ENCODE assay signal across 8 cellular contexts in genomic region chr19:39941615-39942507, GRCh38. TPM values are rescaled to one million over a fixed set of nuclear protein-coding genes. Genes with fewer than 3 reads are reported as not detected.
A peak's percentile ranks its signal among the peaks of the same experiment; 100 is the strongest.
DNase-seq lines count a peak whose midpoint lies in the region; ATAC-seq, FAIRE-seq and TF ChIP-seq lines count a peak whose summit lies in the region.

No MANE protein-coding gene starts in this region.

- peak; percentile 62 for ATAC-seq in HG02938 (IDR thresholded peaks at IDR 0.05; ENCODE audit: unreplicated experiment)

- peak; percentile 92 for FAIRE-seq in GM18507 (lab: Jason Lieb, UNC)

- H3K36me3 Mint-ChIP-seq in chondrocyte (ENCODE audit: low read depth), result no peaks in the 10 kb centered on the region

- peak overlapping the region; percentile 22 for H3K27ac Mint-ChIP-seq in chondrocyte (ENCODE audit: unreplicated experiment)

- H3K4me3 ChIP-seq in ovary (no peak overlapping the region), sigmoid colon (no peak overlapping the region)

- peaks cover 20% of the 10 kb centered on the region for H3K9me3 Mint-ChIP-seq in chondrocyte (ENCODE audit: low read depth)

- TF ChIP-seq EP300 in ovary (IDR thresholded peaks at IDR 0.05), result no peak
- TF ChIP-seq EP300 in sigmoid colon (IDR thresholded peaks at IDR 0.05), result no peak

- no peak overlapping the region for H3K4me3 Mint-ChIP-seq in chondrocyte (ENCODE audit: unreplicated experiment)

- 8 to 15% (median 11%) methylated on average over 8 of the region's 8 CpGs for WGBS in ovary, 3 donors
- WGBS in sigmoid colon, 2 donors, result 14 to 19% methylated on average over 8 of the region's 8 CpGs

- H3K27me3 Mint-ChIP-seq in chondrocyte (ENCODE audit: low read depth), result no peaks in the 10 kb centered on the region

- H3K27me3 ChIP-seq in ovary (no peaks in the 10 kb centered on the region), sigmoid colon (peaks cover 0 to 5% (median 0%) of the 10 kb centered on the region in 3 donors)

- no peak overlapping the region for H3K27ac ChIP-seq in ovary
- H3K27ac ChIP-seq in sigmoid colon, result no peak overlapping the region

- TF ChIP-seq CTCF in chondrocyte (IDR thresholded peaks at IDR 0.05) (no peak), ovary (IDR thresholded peaks at IDR 0.05) (no peak), sigmoid colon (IDR thresholded peaks at IDR 0.05) (no peak)

- H3K9me3 ChIP-seq in ovary, result no peaks in the 10 kb centered on the region
- H3K9me3 ChIP-seq in sigmoid colon, result peaks cover 0 to 8% (median 0%) of the 10 kb centered on the region in 4 donors

- DNase-seq in GM18507 (ENCODE audit: extremely low spot score, insufficient read length, low read depth) (no peak), T follicular helper cell (ENCODE audit: low read depth) (peak; percentile 54), chondrocyte (ENCODE audit: low spot score) (no peak), renal cortical epithelial cell (ENCODE audit: low read depth) (peak; percentile 52), ovary (no peak), sigmoid colon (no peak), NCI-H748 treated with DMSO at 0.1 percent for 48 hours (lab: John Stamatoyannopoulos, UW) (no peak)

- TF ChIP-seq POLR2A in ovary (IDR thresholded peaks at IDR 0.05), result no peak
- TF ChIP-seq POLR2A in sigmoid colon (IDR thresholded peaks at IDR 0.05), result no peak

- H3K4me1 ChIP-seq in ovary (ENCODE audit: insufficient read depth) (no peaks in the 10 kb centered on the region), sigmoid colon (no peaks in the 10 kb centered on the region)

- H3K36me3 ChIP-seq in ovary (no peaks in the 10 kb centered on the region), sigmoid colon (no peaks in the 10 kb centered on the region)

- intact Hi-C loops in ovary (cut with DNase I), result no loop called here
- intact Hi-C loops in sigmoid colon (cut with DNase I), result no loop called here

- peaks cover 22% of the 10 kb centered on the region for H3K4me1 Mint-ChIP-seq in chondrocyte (ENCODE audit: low read depth)

RNA-seq across cellular contexts. Expression of gene FCGBP, which starts 7.4 kb away (rescaled TPM):
- total RNA-seq in chondrocyte (0.31 to 1.6 TPM (median 0.42 TPM) in 3 replicates), renal cortical epithelial cell (1.9 and 26.3 TPM in 2 replicates), ovary (100 to 1,000 TPM in 1 of 7 donors, 10 to 100 TPM in 6; 29.7 to 290 (median 43.6) TPM), sigmoid colon (10 to 100 TPM in 2 of 4 donors, 1 to 10 TPM in 2; 7.5 to 83.5 (median 9.7) TPM)
- polyA plus RNA-seq in ovary (1 to 10 TPM; 2.2 to 2.3 TPM), sigmoid colon (100 to 1,000 TPM in 2 of 3 donors, 10 to 100 TPM in 1; 90.1 to 713 (median 228) TPM)

RNA-seq across cellular contexts. Expression of gene PSMC4, which starts 29.1 kb away (rescaled TPM):
- total RNA-seq in chondrocyte, result 75.2 to 94.4 TPM (median 75.4 TPM) in 3 replicates
- total RNA-seq in renal cortical epithelial cell, result 128 and 155 TPM in 2 replicates
- total RNA-seq in ovary, result 10 to 100 TPM; 39.3 to 73.5 (median 57.5) TPM
- polyA plus RNA-seq in ovary, result 10 to 100 TPM; 44.8 to 57.0 TPM
- total RNA-seq in sigmoid colon, result 10 to 100 TPM; 60.1 to 86.9 (median 71.8) TPM
- polyA plus RNA-seq in sigmoid colon, result 10 to 100 TPM; 52.9 to 95.7 (median 79.3) TPM

RNA-seq across cellular contexts. Expression of gene ZNF546, which starts 55.0 kb away (rescaled TPM):
- 2.0 to 7.5 TPM (median 3.6 TPM) in 3 replicates for total RNA-seq in chondrocyte
- 0.52 and 5.7 TPM in 2 replicates for total RNA-seq in renal cortical epithelial cell
- 10 to 100 TPM in 2 of 7 donors, 1 to 10 TPM in 5; 4.9 to 11.1 (median 7.7) TPM for total RNA-seq in ovary
- polyA plus RNA-seq in ovary, result 1 to 10 TPM; 2.9 to 5.4 TPM
- total RNA-seq in sigmoid colon, result 10 to 100 TPM in 1 of 4 donors, 1 to 10 TPM in 3; 6.0 to 12.8 (median 8.3) TPM
- polyA plus RNA-seq in sigmoid colon, result 1 to 10 TPM in 2 of 3 donors, under 1 TPM in 1; 0.69 to 2.1 (median 1.2) TPM

Comparison
In these comparisons a context has a peak if more than half of its experiments do, and no peak if none do; other contexts are left out.
1. DNase-seq: peak in T follicular helper cell (single experiment) and renal cortical epithelial cell (single experiment); none in GM18507 (single experiment), chondrocyte (single experiment), ovary (0 of 5), sigmoid colon (single experiment) and NCI-H748 treated with DMSO at 0.1 percent for 48 hours (single experiment).